Comparison of ENCODE assay signal across 36 cellular contexts in genomic region chr7:91559947-91560346, GRCh38.
"Had no signal": no experiment of that assay in that cellular context is flagged by ENCODE, and none has a peak within 500 bp of the region (broad histone marks: within the 10 kb centered on the region; RNA-seq: fewer than 3 reads in every experiment).

No MANE protein-coding gene starts in this region.

- H3K27me3 ChIP-seq: MG63 had no signal

- H3K4me3 ChIP-seq: MG63 had no signal

- DNase-seq: Karpas-422, Kasumi-1, MG63, MM.1S, MV-4-11, NCI-H1048, NCI-H1092, NCI-H1092 treated with DMSO at 0.1 percent for 48 hours, NCI-H1105, NCI-H1105 treated with DMSO at 0.1 percent for 48 hours, NCI-H1417, NCI-H1417 treated with DMSO at 0.1 percent for 48 hours, NCI-H1436, NCI-H1436 treated with DMSO at 0.1 percent for 48 hours, NCI-H1694, NCI-H1694 treated with DMSO at 0.1 percent for 48 hours, NCI-H187, NCI-H187 treated with DMSO at 0.1 percent for 48 hours, NCI-H1930, NCI-H2029, NCI-H2029 treated with DMSO at 0.1 percent for 48 hours, NCI-H2081, NCI-H2081 treated with DMSO at 0.1 percent for 48 hours, NCI-H2107, NCI-H2171, NCI-H2171 treated with DMSO at 0.1 percent for 48 hours, NCI-H2227 treated with DMSO at 0.1 percent for 48 hours, NCI-H226, NCI-H345, NCI-H446, NCI-H446 treated with DMSO at 0.1 percent for 48 hours, NCI-H510A, NCI-H510A treated with DMSO at 0.1 percent for 48 hours, NCI-H524, NCI-H524 treated with DMSO at 0.1 percent for 48 hours, NCI-H526 had no signal

- H3K9me3 ChIP-seq: MG63 had no signal

- H3K36me3 ChIP-seq: MG63 had no signal
